In the genomic region with DNA sequence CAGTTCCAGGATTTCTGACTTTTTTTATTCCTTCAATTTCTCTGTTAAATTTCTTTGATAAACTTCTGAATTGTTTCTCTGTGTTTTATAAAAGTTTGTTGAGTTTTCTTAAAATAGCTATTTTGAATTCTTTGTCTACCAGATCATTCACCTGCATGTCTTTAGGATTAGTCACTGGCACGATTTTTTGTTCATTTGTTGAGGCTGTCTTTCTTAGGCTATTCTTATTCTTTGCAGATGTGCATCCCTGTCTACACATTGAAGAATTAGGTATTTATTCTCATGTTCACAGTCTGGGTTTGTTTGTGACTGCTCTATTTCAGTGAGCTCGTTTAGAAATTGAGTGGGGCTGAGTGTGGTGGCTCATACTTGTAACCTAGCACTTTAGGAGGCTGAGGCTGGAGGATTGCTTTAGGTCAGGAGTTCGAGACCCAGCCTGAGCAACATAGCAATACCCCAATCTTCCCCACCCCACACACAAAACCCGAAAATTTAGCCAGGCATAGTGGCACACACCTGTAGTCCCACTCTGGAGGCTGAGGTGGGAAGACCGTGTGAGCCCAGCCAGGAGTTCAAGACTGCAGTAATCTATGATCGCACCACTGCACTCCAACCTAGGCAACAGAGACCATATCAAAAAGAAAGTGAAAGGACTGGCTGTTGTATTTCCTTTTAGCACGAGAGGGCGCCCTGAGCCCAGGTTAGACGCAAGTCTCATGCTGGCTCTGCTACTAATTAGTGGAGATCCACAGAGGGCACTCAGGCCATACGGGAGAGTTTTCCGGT, we compare ENCODE assay signal across 8 cellular contexts. TPM values are rescaled to one million over a fixed set of nuclear protein-coding genes. Genes with fewer than 3 reads are reported as not detected.
DNase-seq lines count a peak whose midpoint lies in the region; ATAC-seq, FAIRE-seq and TF ChIP-seq lines count a peak whose summit lies in the region.

No MANE protein-coding gene starts in this region.

- peak overlapping the region; percentile 54 for H3K4me3 Mint-ChIP-seq in activated naive CD4-positive, alpha-beta T cell treated with anti-CD3 and anti-CD28 coated beads, Interleukin-2, amount 10 ng/mL, durations not matched to agents 7 days and 5 days

- TF ChIP-seq CTCF in LNCaP clone FGC (IDR thresholded peaks at IDR 0.05; ENCODE audit: control insufficient read depth, extremely low read depth, insufficient read depth) (peak; percentile 64), prostate gland (IDR thresholded peaks at IDR 0.05) (peak in 3 of 4 experiments; percentile 40 to 73 (median 67))

- intact Hi-C loops in Right ventricle myocardium superior (cut with DNase I) = loop anchor here (10.0 kb wide), 1 partner anchor 74 kb away; no protein-coding TSS in a partner anchor
- intact Hi-C loops in prostate gland (cut with DNase I) = loop anchor here (2.0 to 5.0 kb wide), 3 partner anchors 76 to 107 kb away; a partner anchor contains a TSS

- ATAC-seq in GM21825 (IDR thresholded peaks at IDR 0.05; ENCODE audit: unreplicated experiment) = peak; percentile 99
- ATAC-seq in Right ventricle myocardium superior (ENCODE audit: poor library complexity) = peak; percentile 91

- no peak overlapping the region for H3K27ac ChIP-seq in prostate gland

- peaks cover 27% of the 10 kb centered on the region for H3K4me1 Mint-ChIP-seq in activated naive CD4-positive, alpha-beta T cell treated with anti-CD3 and anti-CD28 coated beads, Interleukin-2, amount 10 ng/mL, durations not matched to agents 7 days and 5 days

- DNase-seq in ELR (ENCODE audit: low read depth) (peak; percentile 74), LNCaP clone FGC (ENCODE audit: low read depth) (peak; percentile 14), SK-MEL-5 (ENCODE audit: low read depth, low spot score) (peak; percentile 78), Right ventricle myocardium superior (peak; percentile 66), prostate gland (ENCODE audit: low spot score) (peak; percentile 62), urothelium cell line (ENCODE audit: low spot score) (peak; percentile 54)
- peak; percentile 84 for DNase-seq in activated naive CD4-positive, alpha-beta T cell treated with anti-CD3 and anti-CD28 coated beads, Interleukin-2, amount 10 ng/mL, durations not matched to agents 7 days and 5 days

- H3K27me3 Mint-ChIP-seq in activated naive CD4-positive, alpha-beta T cell treated with anti-CD3 and anti-CD28 coated beads, Interleukin-2, amount 10 ng/mL, durations not matched to agents 7 days and 5 days = no peaks in the 10 kb centered on the region

- WGBS in prostate gland = 14% methylated on average over 11 of the region's 11 CpGs

- FAIRE-seq in urothelium cell line (lab: Jason Lieb, UNC) = no peak

- peaks cover 4% of the 10 kb centered on the region for H3K36me3 Mint-ChIP-seq in activated naive CD4-positive, alpha-beta T cell treated with anti-CD3 and anti-CD28 coated beads, Interleukin-2, amount 10 ng/mL, durations not matched to agents 7 days and 5 days

- no peaks in the 10 kb centered on the region for H3K36me3 ChIP-seq in prostate gland

- peak overlapping the region; percentile 19 for H3K4me3 ChIP-seq in LNCaP clone FGC (ENCODE audit: low read depth, low read length)
- peak overlapping the region; percentile 21 for H3K4me3 ChIP-seq in prostate gland

- no peaks in the 10 kb centered on the region for H3K27me3 ChIP-seq in prostate gland (replicated peaks; ENCODE audit: insufficient read depth)

- CTCF ChIA-PET in activated naive CD4-positive, alpha-beta T cell treated with anti-CD3 and anti-CD28 coated beads, Interleukin-2, amount 10 ng/mL, durations not matched to agents 7 days and 5 days (lab: Charles Lee) = interaction anchor here (0.6 to 2.2 kb wide), 8 partner anchors 61 to 236 kb away, joined by 3 to 16 read pairs (median 4); a partner anchor contains a TSS

- in situ Hi-C loops in SK-MEL-5 (cut with HindIII; ENCODE audit: low pct_unique_long_range_greater_than_20kb, low sequenced_read_pairs) = no loop called here

- peaks cover 4% of the 10 kb centered on the region for H3K9me3 Mint-ChIP-seq in activated naive CD4-positive, alpha-beta T cell treated with anti-CD3 and anti-CD28 coated beads, Interleukin-2, amount 10 ng/mL, durations not matched to agents 7 days and 5 days

- no peaks in the 10 kb centered on the region for H3K9me3 ChIP-seq in prostate gland

- H3K27ac Mint-ChIP-seq in activated naive CD4-positive, alpha-beta T cell treated with anti-CD3 and anti-CD28 coated beads, Interleukin-2, amount 10 ng/mL, durations not matched to agents 7 days and 5 days = peak overlapping the region; percentile 86

- TF ChIP-seq POLR2A in prostate gland (IDR thresholded peaks at IDR 0.05) = no peak

- no peaks in the 10 kb centered on the region for H3K4me1 ChIP-seq in prostate gland (replicated peaks)

RNA-seq across cellular contexts. Expression of a gene that starts 42.0 kb away (rescaled TPM):
- 0.50 and 0.56 TPM in 2 replicates for total RNA-seq in SK-MEL-5 (2014; rRNA removed; shearing (Covaris generic))
- 1.4 and 3.6 TPM in 2 replicates for polyA plus RNA-seq in SK-MEL-5 (2015; cell fraction: cytosol; rRNA removed)
- polyA plus RNA-seq in SK-MEL-5 (2015; cell fraction: nucleus; rRNA removed) = 0.07 and 2.1 TPM in 2 replicates
- total RNA-seq in Right ventricle myocardium superior = 38.9 TPM
- 10 to 100 TPM; 13.2 to 39.1 TPM for total RNA-seq in prostate gland

RNA-seq across cellular contexts. Expression of a gene that starts 46.1 kb away (rescaled TPM):
- total RNA-seq in SK-MEL-5 (2014; rRNA removed; shearing (Covaris generic)) = 70.0 and 81.8 TPM in 2 replicates
- polyA plus RNA-seq in SK-MEL-5 (2015; cell fraction: cytosol; rRNA removed) = 36.0 and 44.4 TPM in 2 replicates
- 14.8 and 25.0 TPM in 2 replicates for polyA plus RNA-seq in SK-MEL-5 (2015; cell fraction: nucleus; rRNA removed)
- total RNA-seq in Right ventricle myocardium superior (366 TPM), prostate gland (10 to 100 TPM; 47.0 to 72.7 TPM)

Comparison
In these comparisons a context has a peak if more than half of its experiments do, and no peak if none do; other contexts are left out.
1. DNase-seq: peak in every context shown above with its lines; median percentile 84 in activated naive CD4-positive, alpha-beta T cell treated with anti-CD3 and anti-CD28 coated beads, Interleukin-2, amount 10 ng/mL, durations not matched to agents 7 days and 5 days; 78 in SK-MEL-5; 74 in ELR; 66 in Right ventricle myocardium superior; 62 in prostate gland; 54 in urothelium cell line; 14 in LNCaP clone FGC.